8 cellular contexts compared by ENCODE assay signal in the genomic region with DNA sequence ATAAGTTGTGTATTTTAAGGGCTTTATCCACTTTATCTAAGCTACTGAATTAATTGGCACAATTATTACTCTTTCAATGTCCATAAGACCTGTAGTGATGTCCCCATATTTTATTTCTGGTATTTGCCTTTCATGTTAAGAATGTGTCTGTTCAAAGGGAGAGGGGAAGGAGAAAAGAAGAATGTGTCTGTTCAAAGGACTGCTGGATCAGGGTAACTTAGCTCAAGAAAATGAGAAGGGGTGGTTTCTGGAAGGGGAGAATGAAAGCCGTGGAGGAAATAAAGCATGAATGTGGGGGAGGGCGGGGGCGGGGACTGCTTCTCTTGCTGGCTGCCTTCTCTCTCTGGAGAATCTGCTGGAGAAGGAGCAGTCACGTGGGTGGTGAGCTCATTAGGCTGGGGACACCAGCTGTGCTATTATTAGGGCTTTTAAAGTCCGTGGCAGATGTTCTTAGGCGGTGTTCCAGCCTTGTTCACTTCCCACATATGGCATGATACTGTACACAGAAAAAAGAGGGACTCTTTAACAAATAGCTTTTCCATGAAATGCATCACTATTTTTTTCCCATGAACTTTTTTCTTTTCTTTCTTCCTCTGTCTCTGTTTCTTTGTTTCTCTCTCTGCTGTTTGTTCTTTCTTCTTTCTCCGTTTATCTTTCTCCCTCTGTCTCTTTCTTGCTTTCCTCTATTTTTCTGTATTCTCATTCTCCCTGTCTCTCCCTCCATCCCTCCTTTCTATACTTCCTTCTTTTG.
DNase-seq lines count a peak whose midpoint lies in the region; ATAC-seq and TF ChIP-seq lines count a peak whose summit lies in the region.

No MANE protein-coding gene starts in this region.

- no peaks in the 10 kb centered on the region for H3K9me3 ChIP-seq in NT2/D1 (ENCODE audit: insufficient read depth, low read length)
- H3K9me3 ChIP-seq in breast epithelium: no peaks in the 10 kb centered on the region
- no peaks in the 10 kb centered on the region for H3K9me3 ChIP-seq in iPS-20b (ENCODE audit: insufficient read depth, low read depth, low read length)

- intact Hi-C loops in breast epithelium (cut with DNase I; ENCODE audit: low total_unique reads) (no loop called here), sciatic nerve (cut with DNase I) (no loop called here)

- ATAC-seq in GM18873 (IDR thresholded peaks at IDR 0.05; ENCODE audit: low FRiP score, unreplicated experiment): peak; percentile 60
- peak; percentile 99 for ATAC-seq in sciatic nerve
- no peak for ATAC-seq in HG02981 (IDR thresholded peaks at IDR 0.05; ENCODE audit: unreplicated experiment)

- no peak for TF ChIP-seq POLR2A in breast epithelium (IDR thresholded peaks at IDR 0.05)

- H3K27ac ChIP-seq in breast epithelium (peak overlapping the region; percentile 78 to 80), iPS-20b (ENCODE audit: low read length) (peak overlapping the region; percentile 95)

- peak overlapping the region; percentile 52 for H3K9ac ChIP-seq in NT2/D1 (ENCODE audit: insufficient read length, low read depth)
- peak overlapping the region; percentile 90 for H3K9ac ChIP-seq in iPS-20b (ENCODE audit: low read depth, low read length)

- H3K36me3 ChIP-seq in NT2/D1 (ENCODE audit: insufficient read depth, insufficient read length, low read length) (no peaks in the 10 kb centered on the region), breast epithelium (no peaks in the 10 kb centered on the region), iPS-20b (ENCODE audit: insufficient read depth, low read depth, low read length) (no peaks in the 10 kb centered on the region)

- H3K27me3 ChIP-seq in NT2/D1 (ENCODE audit: insufficient read depth, insufficient read length) (no peaks in the 10 kb centered on the region), breast epithelium (no peaks in the 10 kb centered on the region), iPS-20b (ENCODE audit: insufficient read depth, low read length) (no peaks in the 10 kb centered on the region)

- H3K4me3 ChIP-seq in NT2/D1 (ENCODE audit: insufficient read length, low read depth) (no peak overlapping the region), breast epithelium (peak overlapping the region in 2 of 3 donors; percentile 2 to 12), iPS-20b (ENCODE audit: low read length) (peak overlapping the region; percentile 54)

- DNase-seq in Ammon's horn (ENCODE audit: low spot score) (peak; percentile 95), HUDEP-2 (lab: John Stamatoyannopoulos, UW; ENCODE audit: unreplicated experiment in 76 of 76) (peak in 54 of 76 experiments; percentile 5 to 83 (median 37)), NT2/D1 (ENCODE audit: low read depth, low spot score) (peak; percentile 88), breast epithelium (ENCODE audit: low spot score in 2 of 2) (peak; percentile 57 to 92), sciatic nerve (ENCODE audit: low spot score) (peak; percentile 93)

- TF ChIP-seq CTCF in breast epithelium (IDR thresholded peaks at IDR 0.05): no peak

- H3K4me1 ChIP-seq in NT2/D1 (ENCODE audit: insufficient read depth, insufficient read length): no peaks in the 10 kb centered on the region
- H3K4me1 ChIP-seq in breast epithelium: no peaks in the 10 kb centered on the region
- peaks cover 39% of the 10 kb centered on the region for H3K4me1 ChIP-seq in iPS-20b (ENCODE audit: insufficient read depth, low read length)

Comparison
In these comparisons a context has a peak if more than half of its experiments do, and no peak if none do; other contexts are left out.
1. DNase-seq: peak in every context shown above with its lines; median percentile 95 in Ammon's horn; 93 in sciatic nerve; 88 in NT2/D1; 74 in breast epithelium; 37 in HUDEP-2.